In the genomic region with DNA sequence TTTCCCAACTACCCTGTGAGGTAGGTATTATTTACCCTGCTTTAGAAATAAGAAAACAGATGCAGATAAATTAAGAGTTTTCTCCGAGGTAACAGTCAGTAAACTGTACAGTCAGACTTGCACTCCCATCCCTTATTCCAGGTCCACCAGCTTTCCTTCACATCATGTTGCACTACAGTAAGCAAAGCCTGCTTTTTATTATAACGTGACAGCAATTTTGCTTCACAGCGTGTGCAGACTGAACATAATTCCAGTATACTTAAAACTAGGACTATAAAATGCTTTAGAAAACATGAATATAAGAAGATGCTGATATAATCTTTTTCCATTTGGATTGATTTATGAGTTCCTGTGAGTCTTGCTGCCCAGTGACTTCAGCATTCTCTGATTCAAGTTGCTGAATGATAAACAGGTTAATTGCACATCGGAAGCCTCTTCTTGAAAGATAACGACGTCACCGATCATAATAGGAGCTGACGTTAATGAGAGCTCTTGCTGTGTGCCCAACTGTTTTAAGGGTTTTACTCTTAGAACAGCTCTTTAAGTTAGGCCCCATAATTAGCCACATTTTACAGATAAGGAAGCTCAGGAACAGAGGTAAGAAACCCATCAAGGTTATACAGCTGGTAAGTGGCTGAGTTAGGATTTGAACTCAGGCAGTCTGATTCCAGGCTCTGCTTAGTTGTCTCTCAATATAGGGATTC, we compare ENCODE assay signal across 1 cellular context.
TF ChIP-seq lines count a peak whose summit lies in the region.

No MANE protein-coding gene starts in this region.

TF ChIP-seq in K562, 482 proteins besides CTCF, POLR2A, EP300 and RAD21 (continued from another document and continues in another):
- no peak for TF ChIP-seq ZNF408 (CRISPR knock-in tag; IDR thresholded peaks at IDR 0.05; ENCODE audit: low read depth)
- TF ChIP-seq HOXB6 (CRISPR knock-in tag; IDR thresholded peaks at IDR 0.05; ENCODE audit: borderline replicate concordance), result no peak
- TF ChIP-seq CBX8 (IDR thresholded peaks at IDR 0.05; ENCODE audit: borderline replicate concordance, extremely low read depth, low read depth, low read length, poor library complexity, severe bottlenecking), result no peak
- peak; percentile 89 for TF ChIP-seq ARID1B (IDR thresholded peaks at IDR 0.05)
- peak; percentile 77 for TF ChIP-seq CBFA2T2 (conservative IDR thresholded peaks at IDR 0.05)
- no peak for TF ChIP-seq RFX7 (CRISPR knock-in tag; IDR thresholded peaks at IDR 0.05)
- peak; percentile 44 for TF ChIP-seq CCNT2 (IDR thresholded peaks at IDR 0.05; ENCODE audit: borderline replicate concordance, extremely low read depth, insufficient read length, low read depth, low read length)
- TF ChIP-seq HEY1 (CRISPR knock-in tag; IDR thresholded peaks at IDR 0.05; ENCODE audit: borderline replicate concordance), result no peak
- no peak for TF ChIP-seq NFIX (CRISPR knock-in tag; IDR thresholded peaks at IDR 0.05; ENCODE audit: low read depth)
- TF ChIP-seq NR3C1 (CRISPR knock-in tag; IDR thresholded peaks at IDR 0.05), result no peak
- TF ChIP-seq NCOA4 (IDR thresholded peaks at IDR 0.05; ENCODE audit: partially characterized antibody), result no peak
- TF ChIP-seq, protein P1, sequence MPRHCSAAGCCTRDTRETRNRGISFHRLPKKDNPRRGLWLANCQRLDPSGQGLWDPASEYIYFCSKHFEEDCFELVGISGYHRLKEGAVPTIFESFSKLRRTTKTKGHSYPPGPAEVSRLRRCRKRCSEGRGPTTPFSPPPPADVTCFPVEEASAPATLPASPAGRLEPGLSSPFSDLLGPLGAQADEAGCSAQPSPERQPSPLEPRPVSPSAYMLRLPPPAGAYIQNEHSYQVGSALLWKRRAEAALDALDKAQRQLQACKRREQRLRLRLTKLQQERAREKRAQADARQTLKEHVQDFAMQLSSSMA (CRISPR knock-in tag; IDR thresholded peaks at IDR 0.05), result no peak
- TF ChIP-seq, protein P2, sequence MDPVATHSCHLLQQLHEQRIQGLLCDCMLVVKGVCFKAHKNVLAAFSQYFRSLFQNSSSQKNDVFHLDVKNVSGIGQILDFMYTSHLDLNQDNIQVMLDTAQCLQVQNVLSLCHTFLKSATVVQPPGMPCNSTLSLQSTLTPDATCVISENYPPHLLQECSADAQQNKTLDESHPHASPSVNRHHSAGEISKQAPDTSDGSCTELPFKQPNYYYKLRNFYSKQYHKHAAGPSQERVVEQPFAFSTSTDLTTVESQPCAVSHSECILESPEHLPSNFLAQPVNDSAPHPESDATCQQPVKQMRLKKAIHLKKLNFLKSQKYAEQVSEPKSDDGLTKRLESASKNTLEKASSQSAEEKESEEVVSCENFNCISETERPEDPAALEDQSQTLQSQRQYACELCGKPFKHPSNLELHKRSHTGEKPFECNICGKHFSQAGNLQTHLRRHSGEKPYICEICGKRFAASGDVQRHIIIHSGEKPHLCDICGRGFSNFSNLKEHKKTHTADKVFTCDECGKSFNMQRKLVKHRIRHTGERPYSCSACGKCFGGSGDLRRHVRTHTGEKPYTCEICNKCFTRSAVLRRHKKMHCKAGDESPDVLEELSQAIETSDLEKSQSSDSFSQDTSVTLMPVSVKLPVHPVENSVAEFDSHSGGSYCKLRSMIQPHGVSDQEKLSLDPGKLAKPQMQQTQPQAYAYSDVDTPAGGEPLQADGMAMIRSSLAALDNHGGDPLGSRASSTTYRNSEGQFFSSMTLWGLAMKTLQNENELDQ (CRISPR knock-in tag; IDR thresholded peaks at IDR 0.05; ENCODE audit: borderline replicate concordance), result no peak
- TF ChIP-seq ZNF316 (IDR thresholded peaks at IDR 0.05), result peak; percentile 77
- peak; percentile 94 for TF ChIP-seq CREM (IDR thresholded peaks at IDR 0.05; ENCODE audit: low read depth)
- TF ChIP-seq, protein P3, sequence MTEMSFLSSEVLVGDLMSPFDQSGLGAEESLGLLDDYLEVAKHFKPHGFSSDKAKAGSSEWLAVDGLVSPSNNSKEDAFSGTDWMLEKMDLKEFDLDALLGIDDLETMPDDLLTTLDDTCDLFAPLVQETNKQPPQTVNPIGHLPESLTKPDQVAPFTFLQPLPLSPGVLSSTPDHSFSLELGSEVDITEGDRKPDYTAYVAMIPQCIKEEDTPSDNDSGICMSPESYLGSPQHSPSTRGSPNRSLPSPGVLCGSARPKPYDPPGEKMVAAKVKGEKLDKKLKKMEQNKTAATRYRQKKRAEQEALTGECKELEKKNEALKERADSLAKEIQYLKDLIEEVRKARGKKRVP (CRISPR knock-in tag; IDR thresholded peaks at IDR 0.05), result no peak
- no peak for TF ChIP-seq BACH1 (tag; IDR thresholded peaks at IDR 0.05)
- peak; percentile 82 for TF ChIP-seq SOX6 (IDR thresholded peaks at IDR 0.05)
- TF ChIP-seq HDAC3 (IDR thresholded peaks at IDR 0.05; ENCODE audit: borderline replicate concordance, partially characterized antibody), result peak; percentile 70
- TF ChIP-seq HLTF (IDR thresholded peaks at IDR 0.05), result no peak
- TF ChIP-seq GATA2 (CRISPR knock-in tag; IDR thresholded peaks at IDR 0.05), result peak; percentile 71
- TF ChIP-seq ZNF584 (CRISPR knock-in tag; IDR thresholded peaks at IDR 0.05; ENCODE audit: low read depth), result no peak
- TF ChIP-seq GTF2A2 (tag; IDR thresholded peaks at IDR 0.05), result no peak
- TF ChIP-seq, protein P4, sequence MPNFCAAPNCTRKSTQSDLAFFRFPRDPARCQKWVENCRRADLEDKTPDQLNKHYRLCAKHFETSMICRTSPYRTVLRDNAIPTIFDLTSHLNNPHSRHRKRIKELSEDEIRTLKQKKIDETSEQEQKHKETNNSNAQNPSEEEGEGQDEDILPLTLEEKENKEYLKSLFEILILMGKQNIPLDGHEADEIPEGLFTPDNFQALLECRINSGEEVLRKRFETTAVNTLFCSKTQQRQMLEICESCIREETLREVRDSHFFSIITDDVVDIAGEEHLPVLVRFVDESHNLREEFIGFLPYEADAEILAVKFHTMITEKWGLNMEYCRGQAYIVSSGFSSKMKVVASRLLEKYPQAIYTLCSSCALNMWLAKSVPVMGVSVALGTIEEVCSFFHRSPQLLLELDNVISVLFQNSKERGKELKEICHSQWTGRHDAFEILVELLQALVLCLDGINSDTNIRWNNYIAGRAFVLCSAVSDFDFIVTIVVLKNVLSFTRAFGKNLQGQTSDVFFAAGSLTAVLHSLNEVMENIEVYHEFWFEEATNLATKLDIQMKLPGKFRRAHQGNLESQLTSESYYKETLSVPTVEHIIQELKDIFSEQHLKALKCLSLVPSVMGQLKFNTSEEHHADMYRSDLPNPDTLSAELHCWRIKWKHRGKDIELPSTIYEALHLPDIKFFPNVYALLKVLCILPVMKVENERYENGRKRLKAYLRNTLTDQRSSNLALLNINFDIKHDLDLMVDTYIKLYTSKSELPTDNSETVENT (CRISPR knock-in tag; IDR thresholded peaks at IDR 0.05), result no peak
- no peak for TF ChIP-seq SIRT6 (IDR thresholded peaks at IDR 0.05; ENCODE audit: low read depth, low read length)
- TF ChIP-seq ZKSCAN8 (CRISPR knock-in tag; IDR thresholded peaks at IDR 0.05), result peak; percentile 51; the same call in 1 of the 2 replicates
- no peak for TF ChIP-seq ZFP30 (CRISPR knock-in tag; IDR thresholded peaks at IDR 0.05; ENCODE audit: borderline replicate concordance)
- no peak for TF ChIP-seq HDAC2 (IDR thresholded peaks at IDR 0.05)
- TF ChIP-seq SIN3A (IDR thresholded peaks at IDR 0.05; ENCODE audit: borderline replicate concordance in 2 of 2, control insufficient read depth in 1 of 2, low read depth in 2 of 2, low read length in 2 of 2), result no peak
- TF ChIP-seq KLF6 (CRISPR knock-in tag; IDR thresholded peaks at IDR 0.05; ENCODE audit: borderline replicate concordance), result no peak; the same call in 1 of the 2 replicates
- TF ChIP-seq PHB (CRISPR knock-in tag; IDR thresholded peaks at IDR 0.05), result no peak
- TF ChIP-seq TGIF2 (CRISPR knock-in tag; IDR thresholded peaks at IDR 0.05), result no peak
- TF ChIP-seq NFATC3 (IDR thresholded peaks at IDR 0.05), result 0 out of 2 replicates have a peak, but pooled peaks have one; percentile 15
- TF ChIP-seq SMC3 (conservative IDR thresholded peaks at IDR 0.05; ENCODE audit: insufficient read depth, low read depth, low read length), result no peak
- no peak for TF ChIP-seq ETS2 (tag; IDR thresholded peaks at IDR 0.05; ENCODE audit: borderline replicate concordance, poor library complexity, severe bottlenecking)
- TF ChIP-seq ZNF224 (CRISPR knock-in tag; IDR thresholded peaks at IDR 0.05), result no peak
- no peak for TF ChIP-seq MEF2D (tag; conservative IDR thresholded peaks at IDR 0.05; ENCODE audit: low read depth)
- TF ChIP-seq ZNF197 (CRISPR knock-in tag; IDR thresholded peaks at IDR 0.05; ENCODE audit: low read depth), result 0 out of 2 replicates have a peak, but pooled peaks have one; percentile 28
- TF ChIP-seq CAMTA2 (CRISPR knock-in tag; conservative IDR thresholded peaks at IDR 0.05), result no peak
- TF ChIP-seq, protein P5, sequence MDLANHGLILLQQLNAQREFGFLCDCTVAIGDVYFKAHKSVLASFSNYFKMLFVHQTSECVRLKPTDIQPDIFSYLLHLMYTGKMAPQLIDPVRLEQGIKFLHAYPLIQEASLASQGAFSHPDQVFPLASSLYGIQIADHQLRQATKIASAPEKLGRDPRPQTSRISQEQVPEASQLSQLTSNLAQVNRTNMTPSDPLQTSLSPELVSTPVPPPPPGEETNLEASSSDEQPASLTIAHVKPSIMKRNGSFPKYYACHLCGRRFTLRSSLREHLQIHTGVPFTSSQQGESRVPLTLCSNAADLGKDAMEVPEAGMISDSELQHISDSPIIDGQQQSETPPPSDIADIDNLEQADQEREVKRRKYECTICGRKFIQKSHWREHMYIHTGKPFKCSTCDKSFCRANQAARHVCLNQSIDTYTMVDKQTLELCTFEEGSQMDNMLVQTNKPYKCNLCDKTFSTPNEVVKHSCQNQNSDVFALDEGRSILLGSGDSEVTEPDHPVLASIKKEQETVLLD (IDR thresholded peaks at IDR 0.05), result no peak
- 0 out of 2 replicates have a peak, but pooled peaks have one; percentile 5 for TF ChIP-seq SP1 (CRISPR knock-in tag; IDR thresholded peaks at IDR 0.05)
- peak in 1 of 2 experiments; percentile 85; a peak in 2 of 4 replicates for TF ChIP-seq RCOR1 (IDR thresholded peaks at IDR 0.05; ENCODE audit: borderline replicate concordance in 1 of 2, low read depth in 2 of 2, low read length in 2 of 2)
- TF ChIP-seq TOE1 (IDR thresholded peaks at IDR 0.05; ENCODE audit: borderline replicate concordance), result no peak
- TF ChIP-seq TOE1 (CRISPR knock-in tag; IDR thresholded peaks at IDR 0.05; ENCODE audit: borderline replicate concordance, low read depth), result no peak
- TF ChIP-seq, protein P6, sequence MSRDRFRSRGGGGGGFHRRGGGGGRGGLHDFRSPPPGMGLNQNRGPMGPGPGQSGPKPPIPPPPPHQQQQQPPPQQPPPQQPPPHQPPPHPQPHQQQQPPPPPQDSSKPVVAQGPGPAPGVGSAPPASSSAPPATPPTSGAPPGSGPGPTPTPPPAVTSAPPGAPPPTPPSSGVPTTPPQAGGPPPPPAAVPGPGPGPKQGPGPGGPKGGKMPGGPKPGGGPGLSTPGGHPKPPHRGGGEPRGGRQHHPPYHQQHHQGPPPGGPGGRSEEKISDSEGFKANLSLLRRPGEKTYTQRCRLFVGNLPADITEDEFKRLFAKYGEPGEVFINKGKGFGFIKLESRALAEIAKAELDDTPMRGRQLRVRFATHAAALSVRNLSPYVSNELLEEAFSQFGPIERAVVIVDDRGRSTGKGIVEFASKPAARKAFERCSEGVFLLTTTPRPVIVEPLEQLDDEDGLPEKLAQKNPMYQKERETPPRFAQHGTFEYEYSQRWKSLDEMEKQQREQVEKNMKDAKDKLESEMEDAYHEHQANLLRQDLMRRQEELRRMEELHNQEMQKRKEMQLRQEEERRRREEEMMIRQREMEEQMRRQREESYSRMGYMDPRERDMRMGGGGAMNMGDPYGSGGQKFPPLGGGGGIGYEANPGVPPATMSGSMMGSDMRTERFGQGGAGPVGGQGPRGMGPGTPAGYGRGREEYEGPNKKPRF (IDR thresholded peaks at IDR 0.05; ENCODE audit: low read depth, low read length), result no peak
- TF ChIP-seq ZNF274 (IDR thresholded peaks at IDR 0.05; ENCODE audit: borderline replicate concordance, low read depth, low read length), result no peak
- TF ChIP-seq, protein P7, sequence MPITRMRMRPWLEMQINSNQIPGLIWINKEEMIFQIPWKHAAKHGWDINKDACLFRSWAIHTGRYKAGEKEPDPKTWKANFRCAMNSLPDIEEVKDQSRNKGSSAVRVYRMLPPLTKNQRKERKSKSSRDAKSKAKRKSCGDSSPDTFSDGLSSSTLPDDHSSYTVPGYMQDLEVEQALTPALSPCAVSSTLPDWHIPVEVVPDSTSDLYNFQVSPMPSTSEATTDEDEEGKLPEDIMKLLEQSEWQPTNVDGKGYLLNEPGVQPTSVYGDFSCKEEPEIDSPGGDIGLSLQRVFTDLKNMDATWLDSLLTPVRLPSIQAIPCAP (CRISPR knock-in tag; IDR thresholded peaks at IDR 0.05; ENCODE audit: borderline replicate concordance), result no peak
- no peak for TF ChIP-seq IRF2 (CRISPR knock-in tag; IDR thresholded peaks at IDR 0.05)
- TF ChIP-seq TRIM28 (IDR thresholded peaks at IDR 0.05), result no peak
- peak in 1 of 2 experiments; percentile 52; a peak in 1 of 4 replicates for TF ChIP-seq CSDE1 (IDR thresholded peaks at IDR 0.05)
- TF ChIP-seq ARNT (IDR thresholded peaks at IDR 0.05), result peak in 1 of 2 experiments; percentile 55; a peak in 1 of 4 replicates
- TF ChIP-seq, protein P8, sequence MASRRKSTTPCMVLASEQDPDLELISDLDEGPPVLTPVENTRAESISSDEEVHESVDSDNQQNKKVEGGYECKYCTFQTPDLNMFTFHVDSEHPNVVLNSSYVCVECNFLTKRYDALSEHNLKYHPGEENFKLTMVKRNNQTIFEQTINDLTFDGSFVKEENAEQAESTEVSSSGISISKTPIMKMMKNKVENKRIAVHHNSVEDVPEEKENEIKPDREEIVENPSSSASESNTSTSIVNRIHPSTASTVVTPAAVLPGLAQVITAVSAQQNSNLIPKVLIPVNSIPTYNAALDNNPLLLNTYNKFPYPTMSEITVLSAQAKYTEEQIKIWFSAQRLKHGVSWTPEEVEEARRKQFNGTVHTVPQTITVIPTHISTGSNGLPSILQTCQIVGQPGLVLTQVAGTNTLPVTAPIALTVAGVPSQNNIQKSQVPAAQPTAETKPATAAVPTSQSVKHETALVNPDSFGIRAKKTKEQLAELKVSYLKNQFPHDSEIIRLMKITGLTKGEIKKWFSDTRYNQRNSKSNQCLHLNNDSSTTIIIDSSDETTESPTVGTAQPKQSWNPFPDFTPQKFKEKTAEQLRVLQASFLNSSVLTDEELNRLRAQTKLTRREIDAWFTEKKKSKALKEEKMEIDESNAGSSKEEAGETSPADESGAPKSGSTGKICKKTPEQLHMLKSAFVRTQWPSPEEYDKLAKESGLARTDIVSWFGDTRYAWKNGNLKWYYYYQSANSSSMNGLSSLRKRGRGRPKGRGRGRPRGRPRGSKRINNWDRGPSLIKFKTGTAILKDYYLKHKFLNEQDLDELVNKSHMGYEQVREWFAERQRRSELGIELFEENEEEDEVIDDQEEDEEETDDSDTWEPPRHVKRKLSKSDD (conservative IDR thresholded peaks at IDR 0.05; ENCODE audit: low read length), result no peak
- no peak for TF ChIP-seq ZNF174 (CRISPR knock-in tag; IDR thresholded peaks at IDR 0.05)
- TF ChIP-seq TRIM24 (IDR thresholded peaks at IDR 0.05), result 0 out of 4 replicates have a peak, but pooled peaks of 1 of the 2 experiments have one; percentile 19
- TF ChIP-seq OTX1 (CRISPR knock-in tag; IDR thresholded peaks at IDR 0.05), result no peak
- no peak for TF ChIP-seq MYC (IDR thresholded peaks at IDR 0.05; ENCODE audit: low read depth, low read length)
- no peak for TF ChIP-seq MYC (CRISPR knock-in tag; IDR thresholded peaks at IDR 0.05; ENCODE audit: borderline replicate concordance, low read depth)
- peak; percentile 13; the same call in 1 of the 2 replicates for TF ChIP-seq ZNF239 (CRISPR knock-in tag; IDR thresholded peaks at IDR 0.05)
- no peak for TF ChIP-seq NFYB (IDR thresholded peaks at IDR 0.05; ENCODE audit: extremely low read depth, insufficient read length)
- TF ChIP-seq MXI1 (IDR thresholded peaks at IDR 0.05; ENCODE audit: low read depth, low read length), result no peak
- TF ChIP-seq NCOA2 (IDR thresholded peaks at IDR 0.05; ENCODE audit: partially characterized antibody in 2 of 2), result no peak
